Comparison of ENCODE assay signal across 2 cellular contexts in genomic region chr6:142306736-142307135, GRCh38.
TF ChIP-seq lines count a peak whose summit lies in the region.

No MANE protein-coding gene starts in this region.

TF ChIP-seq in HepG2, 621 proteins besides CTCF, POLR2A, EP300 and RAD21 (continues in another document):
- TF ChIP-seq SMYD3 (CRISPR knock-in tag; IDR thresholded peaks at IDR 0.05) (0 out of 2 replicates have a peak, but pooled peaks have one; percentile 38), BRD4 (CRISPR knock-in tag; IDR thresholded peaks at IDR 0.05) (no peak), REL (CRISPR knock-in tag; conservative IDR thresholded peaks at IDR 0.05) (no peak), ZNF782 (CRISPR knock-in tag; IDR thresholded peaks at IDR 0.05; ENCODE audit: borderline replicate concordance) (no peak), NBN (conservative IDR thresholded peaks at IDR 0.05) (no peak), ZIK1 (CRISPR knock-in tag; IDR thresholded peaks at IDR 0.05; ENCODE audit: borderline replicate concordance, low read depth) (no peak), HES4 (CRISPR knock-in tag; IDR thresholded peaks at IDR 0.05; ENCODE audit: borderline replicate concordance) (no peak), ATF5 (CRISPR knock-in tag; IDR thresholded peaks at IDR 0.05; ENCODE audit: low read depth) (no peak), TRAFD1 (CRISPR knock-in tag; IDR thresholded peaks at IDR 0.05; ENCODE audit: borderline replicate concordance) (no peak), ZNF644 (CRISPR knock-in tag; IDR thresholded peaks at IDR 0.05; ENCODE audit: low read depth) (no peak), GATAD2A (CRISPR knock-in tag; IDR thresholded peaks at IDR 0.05) (peak; percentile 67), ZNF30 (CRISPR knock-in tag; IDR thresholded peaks at IDR 0.05) (no peak), CBX1 (IDR thresholded peaks at IDR 0.05; ENCODE audit: low read depth) (no peak), ARID5B (CRISPR knock-in tag; IDR thresholded peaks at IDR 0.05) (peak; percentile 47; the same call in 1 of the 2 replicates), PCBP1 (IDR thresholded peaks at IDR 0.05; ENCODE audit: borderline replicate concordance, low read depth, low read length) (no peak), HOMEZ (CRISPR knock-in tag; IDR thresholded peaks at IDR 0.05; ENCODE audit: low read depth) (no peak), ZNF354B (CRISPR knock-in tag; IDR thresholded peaks at IDR 0.05) (no peak), ZFP62 (CRISPR knock-in tag; IDR thresholded peaks at IDR 0.05) (no peak), ZNF10 (CRISPR knock-in tag; IDR thresholded peaks at IDR 0.05; ENCODE audit: borderline replicate concordance, low read depth) (no peak), SMC3 (IDR thresholded peaks at IDR 0.05; ENCODE audit: low read length) (no peak), ZNF282 (IDR thresholded peaks at IDR 0.05; ENCODE audit: partially characterized antibody) (no peak)

TF ChIP-seq in SK-N-SH, 30 proteins besides CTCF, POLR2A, EP300 and RAD21:
- TF ChIP-seq CHD2 (IDR thresholded peaks at IDR 0.05; ENCODE audit: low read length, partially characterized antibody): no peak
- no peak for TF ChIP-seq JUND (IDR thresholded peaks at IDR 0.05)
- TF ChIP-seq FOSL2 (IDR thresholded peaks at IDR 0.05; ENCODE audit: borderline replicate concordance, low read depth): no peak
- TF ChIP-seq REST (IDR thresholded peaks at IDR 0.05; ENCODE audit: low read depth, low read length): no peak
- no peak for TF ChIP-seq RXRA (IDR thresholded peaks at IDR 0.05; ENCODE audit: borderline replicate concordance, low read depth)
- TF ChIP-seq NRF1 (IDR thresholded peaks at IDR 0.05; ENCODE audit: low read depth, low read length): no peak
- TF ChIP-seq YY1 (IDR thresholded peaks at IDR 0.05; ENCODE audit: low read depth): no peak
- TF ChIP-seq SIN3A (IDR thresholded peaks at IDR 0.05; ENCODE audit: borderline replicate concordance, low read depth, low read length): no peak
- no peak for TF ChIP-seq TAF1 (IDR thresholded peaks at IDR 0.05; ENCODE audit: borderline replicate concordance, low read depth, low read length)
- no peak for TF ChIP-seq GABPA (IDR thresholded peaks at IDR 0.05; ENCODE audit: low read depth)
- TF ChIP-seq TEAD4 (IDR thresholded peaks at IDR 0.05; ENCODE audit: borderline replicate concordance, insufficient read depth): no peak
- no peak for TF ChIP-seq ELF1 (IDR thresholded peaks at IDR 0.05)
- no peak for TF ChIP-seq USF1 (IDR thresholded peaks at IDR 0.05; ENCODE audit: borderline replicate concordance, low read depth)
- no peak for TF ChIP-seq RFX5 (IDR thresholded peaks at IDR 0.05; ENCODE audit: low read length)
- no peak for TF ChIP-seq GATA2 (CRISPR knock-in tag; IDR thresholded peaks at IDR 0.05)
- TF ChIP-seq MEF2A (IDR thresholded peaks at IDR 0.05; ENCODE audit: borderline replicate concordance, low read depth): no peak
- no peak for TF ChIP-seq TCF12 (IDR thresholded peaks at IDR 0.05)
- TF ChIP-seq USF2 (IDR thresholded peaks at IDR 0.05; ENCODE audit: borderline replicate concordance, low read depth, low read length): no peak
